In genomic region chr1:41483960-41484844, GRCh38 we compare ENCODE assay signal across 1 cellular context.
TF ChIP-seq lines count a peak whose summit lies in the region.

TSS of gene EDN2 (minus strand) at chr1:41484683. CDS start at chr1:41484601, 82 bp downstream.

TF ChIP-seq in IMR-90, 13 proteins besides CTCF, POLR2A, EP300 and RAD21 (continued from another document):
- TF ChIP-seq USF2 (IDR thresholded peaks at IDR 0.05; ENCODE audit: low read depth, low read length) (no peak), MXI1 (IDR thresholded peaks at IDR 0.05; ENCODE audit: borderline replicate concordance, low read depth, low read length) (no peak), CHD1 (IDR thresholded peaks at IDR 0.05; ENCODE audit: low read depth, low read length) (no peak), BHLHE40 (IDR thresholded peaks at IDR 0.05; ENCODE audit: low read depth, low read length) (no peak), MAFK (IDR thresholded peaks at IDR 0.05; ENCODE audit: low read depth, low read length) (no peak), CEBPB (IDR thresholded peaks at IDR 0.05; ENCODE audit: low read depth, low read length) (no peak), RCOR1 (IDR thresholded peaks at IDR 0.05; ENCODE audit: insufficient replicate concordance, low read length) (no peak), SMC3 (IDR thresholded peaks at IDR 0.05; ENCODE audit: low read depth, low read length) (no peak), ELK1 (IDR thresholded peaks at IDR 0.05; ENCODE audit: borderline replicate concordance, low read depth, low read length) (no peak)
TF ChIP-seq in IMR-90: peak in this region for 0.
